ENCODE assay signal across 12 cellular contexts in the genomic region with DNA sequence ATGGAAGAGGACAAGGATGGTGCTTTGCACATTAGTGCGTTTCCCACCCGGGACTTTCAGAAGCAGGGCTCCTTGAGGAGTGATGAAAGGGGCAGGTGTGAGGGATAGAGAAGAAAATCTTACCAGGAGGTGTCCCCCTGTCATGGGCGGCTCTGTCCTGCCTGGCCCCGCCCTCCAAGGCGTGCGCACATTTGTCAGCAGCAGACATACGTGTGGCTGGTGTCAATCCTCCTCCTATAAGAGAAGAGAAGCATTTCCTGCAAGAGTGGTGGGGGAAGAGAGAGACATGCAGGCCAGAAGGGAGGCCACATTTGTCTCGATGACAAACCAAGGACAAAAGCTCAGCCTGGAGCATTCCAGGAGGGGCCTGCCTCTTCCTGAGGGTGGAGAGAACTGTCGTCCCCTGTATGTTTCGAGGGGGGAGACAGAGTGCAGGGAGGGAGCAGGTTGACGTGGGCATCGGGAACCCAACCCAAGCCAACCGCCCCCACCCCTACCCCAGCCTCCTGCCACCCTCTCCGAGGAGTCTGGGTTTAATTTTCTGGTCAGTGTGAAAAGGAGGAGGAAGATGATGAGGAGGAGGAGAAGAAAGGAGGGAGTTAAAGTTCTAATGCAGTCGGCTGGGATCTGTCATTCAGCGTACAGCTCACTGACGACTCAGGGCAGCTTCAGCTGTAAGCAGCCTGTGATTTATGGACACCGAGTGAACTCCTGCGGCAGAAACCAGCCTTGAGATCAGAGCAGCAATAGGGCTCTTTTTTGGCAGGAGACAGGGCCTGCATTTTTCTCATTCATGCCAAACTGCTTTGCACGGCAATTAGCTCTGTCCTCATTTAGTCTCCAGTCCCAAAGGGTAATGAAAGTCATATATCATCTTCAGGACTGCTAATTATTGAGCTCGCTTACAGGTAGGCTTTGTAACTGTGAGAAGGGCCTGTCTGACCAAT. TPM values are rescaled to one million over a fixed set of nuclear protein-coding genes. Genes with fewer than 3 reads are reported as not detected.
A peak's percentile ranks its signal among the peaks of the same experiment; 100 is the strongest.
DNase-seq lines count a peak whose midpoint lies in the region; ATAC-seq, FAIRE-seq and TF ChIP-seq lines count a peak whose summit lies in the region.
"Had no signal": no experiment of that assay in that cellular context is flagged by ENCODE, and none has a peak within 500 bp of the region (broad histone marks: within the 10 kb centered on the region; RNA-seq: fewer than 3 reads in every experiment).

No MANE protein-coding gene starts in this region.

- H3K4ac ChIP-seq in H1 (replicated peaks; ENCODE audit: insufficient read length, low read depth, low read length): no peak overlapping the region

- H4K5ac ChIP-seq in H1 (ENCODE audit: insufficient read length, low read depth, low read length): no peak overlapping the region

- DNase-seq in T47D (ENCODE audit: low read depth in 1 of 2, low spot score in 1 of 2) (peak; percentile 46), MCF 10A (ENCODE audit: unreplicated experiment) (no peak), H1 (ENCODE audit: low read depth in 1 of 2, low spot score in 2 of 2) (peak in 1 of 2 experiments; percentile 65), HepG2 (ENCODE audit: low spot score) (no peak), uterus (peak; percentile 56 to 67)
- DNase-seq: activated CD4-positive, alpha-beta T cell treated with anti-CD3 and anti-CD28 coated beads for 36 hours; NCI-H1930 had no signal

- no TSS peak for BruUV-seq in MCF 10A (replicated peaks; lab: Mats Ljungman, UMichigan)
- BruUV-seq in HepG2 (replicated peaks; lab: Mats Ljungman, UMichigan): no TSS peak

- H3K9me3 ChIP-seq in H1 (ENCODE audit: insufficient read depth in 2 of 2, low read depth in 1 of 2, low read length in 1 of 2) (0 out of 4 replicates have a peak, but pooled peaks cover 0 to 2% of the 10 kb centered on the region in 2 experiments), HepG2 (ENCODE audit: low read length) (no peaks in the 10 kb centered on the region), uterus (no peaks in the 10 kb centered on the region)
- H3K9me3 ChIP-seq: BLaER1 had no signal

- no peak overlapping the region for H3K14ac ChIP-seq in H1 (ENCODE audit: insufficient read length)

- TF ChIP-seq RAD21 in H1 (IDR thresholded peaks at IDR 0.05 in 1 of 2, conservative IDR thresholded peaks at IDR 0.05 in 1 of 2; ENCODE audit: low read depth in 2 of 2, low read length in 2 of 2) (no peak), HepG2 (CRISPR knock-in tag; IDR thresholded peaks at IDR 0.05) (no peak)

- no peak overlapping the region for H3K27ac Mint-ChIP-seq in MCF 10A (ENCODE audit: low read depth, unreplicated experiment)
- H3K27ac Mint-ChIP-seq: activated CD4-positive, alpha-beta T cell treated with anti-CD3 and anti-CD28 coated beads for 36 hours; dendritic cell treated with granulocyte-macrophage colony-stimulating factor and Interleukin-4, amounts not matched to agents 40 ng/mL and 50 ng/mL, for 4 days had no signal

- H3K36me3 ChIP-seq in H1 (ENCODE audit: control insufficient read depth in 2 of 4, insufficient read depth in 4 of 4, low read length in 3 of 4) (no peaks in the 10 kb centered on the region), HepG2 (replicated peaks in 1 of 2; ENCODE audit: control insufficient read depth in 1 of 2, insufficient read depth in 2 of 2, low read length in 2 of 2) (no peaks in the 10 kb centered on the region), uterus (no peaks in the 10 kb centered on the region)
- H3K36me3 ChIP-seq: BLaER1 had no signal

- H2BK20ac ChIP-seq in H1 (ENCODE audit: low read length): no peak overlapping the region

- H3K79me2 ChIP-seq in H1 (ENCODE audit: control insufficient read depth in 1 of 2, insufficient read depth in 2 of 2, low read length in 2 of 2) (no peaks in the 10 kb centered on the region), HepG2 (ENCODE audit: insufficient read depth, low read length) (no peaks in the 10 kb centered on the region)

- no peak overlapping the region for H2BK5ac ChIP-seq in H1 (ENCODE audit: low read depth, low read length)

- no peak overlapping the region for H3K56ac ChIP-seq in H1 (replicated peaks; ENCODE audit: insufficient read length, low read depth, low read length)

- no peak for TF ChIP-seq EP300 in H1 (IDR thresholded peaks at IDR 0.05; ENCODE audit: borderline replicate concordance in 1 of 2, low read depth in 2 of 2, low read length in 2 of 2)
- TF ChIP-seq EP300 in HepG2 (IDR thresholded peaks at IDR 0.05; ENCODE audit: low read depth in 2 of 2, low read length in 2 of 2): no peak
- TF ChIP-seq EP300 in HepG2 (CRISPR knock-in tag; IDR thresholded peaks at IDR 0.05; ENCODE audit: borderline replicate concordance): no peak

- in situ Hi-C loops in T47D (cut with HindIII; ENCODE audit: low pct_unique_long_range_greater_than_20kb, low sequenced_read_pairs) (no loop called here), HepG2 (cut with HindIII; ENCODE audit: extremely low pct_ligation_motif_present, low pct_unique_long_range_greater_than_20kb) (loop anchor here (25.0 kb wide), 1 partner anchor 1029 kb away; no protein-coding TSS in a partner anchor)

- no peaks in the 10 kb centered on the region for H3K9me3 Mint-ChIP-seq in MCF 10A (ENCODE audit: unreplicated experiment)
- H3K9me3 Mint-ChIP-seq: dendritic cell treated with granulocyte-macrophage colony-stimulating factor and Interleukin-4, amounts not matched to agents 40 ng/mL and 50 ng/mL, for 4 days had no signal

- TF ChIP-seq CTCF in MCF 10A (IDR thresholded peaks at IDR 0.05; ENCODE audit: unreplicated experiment): no peak
- no peak for TF ChIP-seq CTCF in H1 (IDR thresholded peaks at IDR 0.05; ENCODE audit: control extremely low read depth in 1 of 3, insufficient read depth in 1 of 3, low read depth in 1 of 3, low read length in 3 of 3)
- no peak for TF ChIP-seq CTCF in HepG2 (CRISPR knock-in tag; IDR thresholded peaks at IDR 0.05)
- TF ChIP-seq CTCF in uterus (IDR thresholded peaks at IDR 0.05): no peak

- no peak overlapping the region for H4K91ac ChIP-seq in H1 (replicated peaks; ENCODE audit: insufficient read length, low read length)

- H3K36me3 Mint-ChIP-seq in MCF 10A (ENCODE audit: insufficient read depth, unreplicated experiment): no peaks in the 10 kb centered on the region

- no peak overlapping the region for H3K4me3 Mint-ChIP-seq in MCF 10A (ENCODE audit: unreplicated experiment)
- H3K4me3 Mint-ChIP-seq: activated CD4-positive, alpha-beta T cell treated with anti-CD3 and anti-CD28 coated beads for 36 hours; dendritic cell treated with granulocyte-macrophage colony-stimulating factor and Interleukin-4, amounts not matched to agents 40 ng/mL and 50 ng/mL, for 4 days had no signal

- H3K4me3 ChIP-seq in H1 (ENCODE audit: extremely low read depth in 1 of 4, insufficient read depth in 2 of 4, low read depth in 3 of 4, low read length in 4 of 4) (peak overlapping the region; percentile 44 to 63 (median 58)), HepG2 (replicated peaks in 1 of 3; ENCODE audit: insufficient read depth in 1 of 3, low read depth in 2 of 3, low read length in 3 of 3) (peak overlapping the region; percentile 13 to 42 (median 26); a peak in 3 of 6 replicates), uterus (no peak overlapping the region)
- H3K4me3 ChIP-seq: BLaER1 had no signal

- TF ChIP-seq POLR2A in H1 (IDR thresholded peaks at IDR 0.05; ENCODE audit: control extremely low read depth in 1 of 2, low read depth in 2 of 2, low read length in 2 of 2) (no peak), HepG2 (IDR thresholded peaks at IDR 0.05; ENCODE audit: insufficient read depth in 1 of 2, low read depth in 2 of 2, low read length in 2 of 2) (no peak), uterus (IDR thresholded peaks at IDR 0.05) (no peak)

- peaks cover 7% of the 10 kb centered on the region for H3K23me2 ChIP-seq in H1 (ENCODE audit: low read depth, low read length)

- H4K8ac ChIP-seq in H1 (ENCODE audit: extremely low read depth, insufficient read depth, low read length): no peak overlapping the region

- no peak overlapping the region; the same call in 1 of the 2 replicates for H2BK12ac ChIP-seq in H1 (ENCODE audit: low read depth, low read length)

- H3K9ac ChIP-seq in H1 (replicated peaks in 1 of 4; ENCODE audit: extremely low read depth in 1 of 4, low read depth in 3 of 4, low read length in 3 of 4) (no peak overlapping the region), HepG2 (ENCODE audit: insufficient read depth, low read depth, low read length) (peak overlapping the region; percentile 25; the same call in 1 of the 2 replicates)
- H3K9ac ChIP-seq: BLaER1 had no signal

- WGBS in H1 (ENCODE audit: extremely low coverage in 1 of 2, insufficient coverage in 1 of 2, insufficient read length in 1 of 2, insufficient replicate concordance in 2 of 2, low coverage in 1 of 2, low lambda C conversion rate in 2 of 2, missing lambda C conversion rate in 1 of 2), 2 experiments: 21% methylated on average over 21 of the region's 21 CpGs; no CpG with 5 or more reads in 1 of the 2 experiments
- 20% methylated on average over 21 of the region's 21 CpGs for WGBS in HepG2 (ENCODE audit: low lambda C conversion rate)

- no peak overlapping the region for H2BK120ac ChIP-seq in H1 (replicated peaks; ENCODE audit: low read depth, low read length)

- H2BK15ac ChIP-seq in H1 (ENCODE audit: low read length): no peak overlapping the region

- CTCF ChIA-PET in MCF 10A (lab: Yijun Ruan, JAX) (interaction anchor here (0.5 to 1.5 kb wide), 3 partner anchors 16 to 881 kb away, joined by 3 to 4 read pairs (median 3); no protein-coding TSS in a partner anchor), H1 (lab: Charles Lee; ENCODE audit: partially characterized antibody) (interaction anchor here (0.6 to 4.8 kb wide), 6 partner anchors 10 to 729 kb away, joined by 3 to 25 read pairs (median 3); no protein-coding TSS in a partner anchor), HepG2 (lab: Yijun Ruan, JAX; ENCODE audit: low intra/inter-chr PET ratio, low total read pairs) (no interaction called here)

- H3K27me3 ChIP-seq in H1 (replicated peaks in 1 of 4; ENCODE audit: control insufficient read depth in 3 of 4, extremely low read depth in 1 of 4, insufficient read depth in 3 of 4, low read length in 3 of 4) (peaks cover 0 to 11% (median 2%) of the 10 kb centered on the region in 4 experiments; a peak in 3 of 7 replicates), HepG2 (ENCODE audit: control insufficient read depth in 1 of 2, insufficient read depth in 2 of 2, low read length in 2 of 2) (peaks cover 5 to 38% of the 10 kb centered on the region in 2 experiments; a peak in 4 of 5 replicates), uterus (no peaks in the 10 kb centered on the region)
- H3K27me3 ChIP-seq: BLaER1 had no signal

- intact Hi-C loops in MCF 10A (cut with micrococcal nuclease) (no loop called here), HepG2 (cut with micrococcal nuclease; ENCODE audit: unreplicated experiment) (no loop called here), uterus (cut with DNase I; ENCODE audit: low total_unique reads) (no loop called here)

- POLR2A ChIA-PET in MCF 10A (lab: Yijun Ruan, JAX): interaction anchor here (2.9 kb wide), 1 partner anchor 11 kb away, joined by 11 read pairs; no protein-coding TSS in a partner anchor
- POLR2A ChIA-PET in H1 (lab: Charles Lee; ENCODE audit: partially characterized antibody): interaction anchor here (1.8 kb wide), 1 partner anchor 11 kb away, joined by 4 read pairs; no protein-coding TSS in a partner anchor
- POLR2A ChIA-PET in HepG2 (lab: Yijun Ruan, JAX): no interaction called here

- no peaks in the 10 kb centered on the region for H3K27me3 Mint-ChIP-seq in MCF 10A (ENCODE audit: insufficient read depth, unreplicated experiment)

- no peak overlapping the region for H3K23ac ChIP-seq in H1 (ENCODE audit: insufficient read length)

- no peaks in the 10 kb centered on the region for H3K4me1 Mint-ChIP-seq in MCF 10A (ENCODE audit: insufficient read depth, unreplicated experiment)
- H3K4me1 Mint-ChIP-seq: activated CD4-positive, alpha-beta T cell treated with anti-CD3 and anti-CD28 coated beads for 36 hours had no signal

- H3K4me2 ChIP-seq in H1 (ENCODE audit: insufficient read depth in 1 of 2, low read depth in 2 of 2, low read length in 2 of 2): peak overlapping the region; percentile 73 to 89
- H3K4me2 ChIP-seq in HepG2 (ENCODE audit: low read depth, low read length): peak overlapping the region; percentile 68
- H3K4me2 ChIP-seq: BLaER1 had no signal

- no peak overlapping the region for H3K18ac ChIP-seq in H1 (ENCODE audit: extremely low read depth, low read length)

- H3K79me1 ChIP-seq in H1 (ENCODE audit: low read depth, low read length): no peaks in the 10 kb centered on the region

- H3K27ac ChIP-seq in H1 (ENCODE audit: low read depth, low read length): no peak overlapping the region
- no peak overlapping the region for H3K27ac ChIP-seq in HepG2 (ENCODE audit: extremely low read length, insufficient read depth, low read length)
- peak overlapping the region; percentile 64 to 67 for H3K27ac ChIP-seq in uterus
- H3K27ac ChIP-seq: BLaER1 had no signal

- peak overlapping the region; percentile 52; the same call in 1 of the 2 replicates for H2AFZ ChIP-seq in H1 (ENCODE audit: low read length)
- no peak overlapping the region for H2AFZ ChIP-seq in HepG2 (ENCODE audit: low read length)

- no peak for FAIRE-seq in H1 (lab: Jason Lieb, UNC)
- FAIRE-seq in HepG2 (lab: Jason Lieb, UNC): no peak

- H3K4me1 ChIP-seq in H1 (replicated peaks in 1 of 4; ENCODE audit: control insufficient read depth in 3 of 4, insufficient read depth in 4 of 4, low read length in 3 of 4) (peaks cover 0 to 7% (median 0%) of the 10 kb centered on the region in 4 experiments; a peak in 2 of 7 replicates), HepG2 (ENCODE audit: insufficient read depth, low read length) (peaks cover 25% of the 10 kb centered on the region), uterus (no peaks in the 10 kb centered on the region)

- H2AK5ac ChIP-seq in H1 (ENCODE audit: low read depth, low read length): no peak overlapping the region

- ATAC-seq in HepG2 (peak; percentile 49), HG03039 (IDR thresholded peaks at IDR 0.05; ENCODE audit: unreplicated experiment) (no peak), HG02938 (IDR thresholded peaks at IDR 0.05; ENCODE audit: unreplicated experiment) (no peak), HG03108 (IDR thresholded peaks at IDR 0.05; ENCODE audit: unreplicated experiment) (no peak)
- ATAC-seq: activated CD4-positive, alpha-beta T cell treated with anti-CD3 and anti-CD28 coated beads for 36 hours had no signal

- no peaks in the 10 kb centered on the region for H4K20me1 ChIP-seq in H1 (replicated peaks in 1 of 2; ENCODE audit: control insufficient read depth in 1 of 2, insufficient read depth in 2 of 2, low read length in 2 of 2)
- H4K20me1 ChIP-seq in HepG2 (ENCODE audit: insufficient read depth, low read length): no peaks in the 10 kb centered on the region
- H4K20me1 ChIP-seq: BLaER1 had no signal

RNA-seq across cellular contexts. Expression of a gene that starts 47.7 kb away (rescaled TPM):
- 18.3 and 34.3 TPM in 2 replicates for total RNA-seq in MCF 10A (2022)
- 31.9 and 32.5 TPM in 2 replicates for total RNA-seq in H1 (2021; fragmentation: NEBNext Ultra II Directional; extraction: Animal tissue kit (Norgen Biotek cat#: 25700))
- polyA plus RNA-seq in H1 (2011; rRNA removed): 42.4 and 59.4 TPM in 2 replicates
- polyA plus RNA-seq in H1 (2011; cell fraction: cytosol; rRNA removed): 39.1 TPM
- 70.0 TPM for polyA plus RNA-seq in H1 (2011; cell fraction: nucleus; rRNA removed)
- 26.0 to 34.8 TPM (median 30.2 TPM) in 4 replicates for polyA plus RNA-seq in H1 (2012, experiment 1 of 2)
- polyA plus RNA-seq in H1 (2012, experiment 2 of 2): 26.7 TPM
- 46.2 TPM for polyA plus RNA-seq in H1 (2013, experiment 1 of 2)
- 41.3 TPM for polyA plus RNA-seq in H1 (2013, experiment 2 of 2)
- polyA minus RNA-seq in H1 (2011; rRNA and poly(A)+ RNA removed): 2.0 and 2.8 TPM in 2 replicates
- 12.6 TPM for polyA minus RNA-seq in H1 (2011; cell fraction: cytosol; rRNA and poly(A)+ RNA removed)
- polyA minus RNA-seq in H1 (2011; cell fraction: nucleus; rRNA and poly(A)+ RNA removed): 10.9 TPM
- 9.8 and 18.4 TPM in 2 replicates for total RNA-seq in HepG2 (2016; rRNA removed; fragmentation: Illumina TruSeq; extraction: Trizol)
- total RNA-seq in HepG2 (2016; cell fraction: cytosol; rRNA removed; fragmentation: Illumina TruSeq; extraction: Trizol; ENCODE audit: low read depth): 12.2 and 16.1 TPM in 2 replicates
- total RNA-seq in HepG2 (2016; cell fraction: insoluble cytoplasmic fraction; rRNA removed; fragmentation: Illumina TruSeq; extraction: Trizol): 10.6 and 19.5 TPM in 2 replicates
- total RNA-seq in HepG2 (2016; cell fraction: membrane; rRNA removed; fragmentation: Illumina TruSeq; extraction: Trizol): 12.0 and 14.7 TPM in 2 replicates
- total RNA-seq in HepG2 (2016; cell fraction: nucleus; rRNA removed; fragmentation: Illumina TruSeq; extraction: Trizol): 14.6 and 16.0 TPM in 2 replicates
- polyA plus RNA-seq in HepG2 (2011; rRNA removed): 11.8 and 12.6 TPM in 2 replicates
- polyA plus RNA-seq in HepG2 (2011; cell fraction: cytosol; rRNA removed): 6.8 and 16.3 TPM in 2 replicates
- polyA plus RNA-seq in HepG2 (2011; cell fraction: nucleus; rRNA removed): 56.9 and 70.5 TPM in 2 replicates
- 8.1 and 13.6 TPM in 2 replicates for polyA plus RNA-seq in HepG2 (2012)
- 10.0 and 12.3 TPM in 2 replicates for polyA plus RNA-seq in HepG2 (2016; cell fraction: cytosol; fragmentation: Illumina TruSeq; extraction: Trizol; ENCODE audit: low read depth)
- polyA plus RNA-seq in HepG2 (2016; cell fraction: insoluble cytoplasmic fraction; fragmentation: Illumina TruSeq; extraction: Trizol; ENCODE audit: low read depth): 8.1 and 10.1 TPM in 2 replicates
- 9.1 and 10.0 TPM in 2 replicates for polyA plus RNA-seq in HepG2 (2016; cell fraction: membrane; fragmentation: Illumina TruSeq; extraction: Trizol; ENCODE audit: low read depth)
- polyA plus RNA-seq in HepG2 (2016; cell fraction: nucleus; fragmentation: Illumina TruSeq; extraction: Trizol; ENCODE audit: insufficient read depth, low read depth): 30.4 and 30.9 TPM in 2 replicates
- polyA minus RNA-seq in HepG2 (2011; rRNA and poly(A)+ RNA removed; ENCODE audit: low replicate concordance): 5.5 and 7.7 TPM in 2 replicates
- 3.2 and 9.5 TPM in 2 replicates for polyA minus RNA-seq in HepG2 (2011; cell fraction: cytosol; rRNA and poly(A)+ RNA removed)
- 3.4 and 4.1 TPM in 2 replicates for polyA minus RNA-seq in HepG2 (2011; cell fraction: nucleus; rRNA and poly(A)+ RNA removed)
- 10 to 100 TPM in 3 of 4 donors, 1 to 10 TPM in 1; 3.2 to 59.7 (median 22.9) TPM for total RNA-seq in uterus

Comparison
In these comparisons a context has a peak if more than half of its experiments do, and no peak if none do; other contexts are left out.
1. DNase-seq: peak in T47D (2 of 2) and uterus (2 of 2); none in MCF 10A (single experiment) and HepG2 (single experiment).
2. H3K27ac ChIP-seq: peak in uterus (2 of 2); none in H1 (single experiment) and HepG2 (single experiment).
3. H3K4me3 ChIP-seq: peak in H1 (4 of 4) and HepG2 (3 of 3); none in uterus (0 of 2).